ENCODE assay signal across 2 cellular contexts in the genomic region with DNA sequence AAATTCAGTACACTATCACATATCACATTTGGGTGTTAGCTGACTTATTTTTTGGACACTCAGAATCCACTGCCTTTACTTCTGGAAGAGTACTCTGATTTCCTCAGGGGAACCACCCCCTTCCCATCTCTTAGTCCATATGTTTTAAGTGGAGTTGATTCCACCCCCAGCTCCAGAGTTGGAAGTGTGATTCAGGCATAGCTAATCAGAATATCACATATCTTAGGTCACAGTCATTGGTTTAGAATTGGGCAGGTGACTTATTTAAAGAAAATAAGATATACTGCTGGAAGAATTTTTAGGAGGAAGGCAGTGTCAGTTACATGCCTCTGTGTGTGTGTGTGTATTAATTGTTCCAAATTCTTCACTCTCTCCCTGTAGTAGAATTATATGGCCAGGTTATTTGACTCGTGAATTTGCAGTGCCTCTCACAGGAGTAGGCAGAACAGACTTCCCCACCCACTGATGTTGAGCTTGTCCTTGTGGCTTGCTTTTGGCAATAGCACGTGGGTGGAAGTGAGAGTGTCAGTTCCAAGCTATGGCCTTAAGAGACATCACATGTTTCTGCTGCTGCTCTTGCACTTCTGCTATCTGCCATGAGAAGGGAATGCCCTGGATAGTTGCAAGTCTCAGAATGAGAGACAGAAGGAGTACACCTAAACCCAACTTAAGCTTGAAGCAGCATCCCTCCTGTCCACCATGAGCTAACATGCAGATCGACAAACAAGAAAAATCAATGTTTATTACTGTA.
TF ChIP-seq lines count a peak whose summit lies in the region.

No MANE protein-coding gene starts in this region.

TF ChIP-seq in SK-N-SH, 30 proteins besides CTCF, POLR2A, EP300 and RAD21 (continued from another document):
- TF ChIP-seq REST (IDR thresholded peaks at IDR 0.05; ENCODE audit: low read depth, low read length) = no peak
- no peak for TF ChIP-seq TAF1 (IDR thresholded peaks at IDR 0.05; ENCODE audit: borderline replicate concordance, low read depth, low read length)
- no peak for TF ChIP-seq FOXJ3 (CRISPR knock-in tag; IDR thresholded peaks at IDR 0.05)
TF ChIP-seq in SK-N-SH: peak in this region for 0.

TF ChIP-seq in SK-N-SH treated with all-trans-retinoic acid at 6 μM for 48 hours, 23 proteins besides CTCF, POLR2A, EP300 and RAD21 (continued from another document):
- no peak for TF ChIP-seq PATZ1 (CRISPR knock-in tag; IDR thresholded peaks at IDR 0.05; ENCODE audit: borderline replicate concordance)
- no peak for TF ChIP-seq GLIS3 (CRISPR knock-in tag; IDR thresholded peaks at IDR 0.05)
- TF ChIP-seq CREB5 (CRISPR knock-in tag; IDR thresholded peaks at IDR 0.05; ENCODE audit: low read depth) = no peak
- TF ChIP-seq ZFP3 (CRISPR knock-in tag; IDR thresholded peaks at IDR 0.05) = no peak
- TF ChIP-seq ARNTL (CRISPR knock-in tag; IDR thresholded peaks at IDR 0.05; ENCODE audit: borderline replicate concordance, low read depth) = no peak
- TF ChIP-seq ZFP30 (CRISPR knock-in tag; IDR thresholded peaks at IDR 0.05) = no peak
